8 cellular contexts compared by ENCODE assay signal in genomic region chr11:65180877-65181568, GRCh38. TPM values are rescaled to one million over a fixed set of nuclear protein-coding genes. Genes with fewer than 3 reads are reported as not detected.
A peak's percentile ranks its signal among the peaks of the same experiment; 100 is the strongest.
DNase-seq lines count a peak whose midpoint lies in the region; ATAC-seq and TF ChIP-seq lines count a peak whose summit lies in the region.

No MANE protein-coding gene starts in this region.

- peaks cover 26% of the 10 kb centered on the region for H3K4me1 ChIP-seq in muscle layer of colon (ENCODE audit: insufficient read depth, low read length)
- H3K4me1 ChIP-seq in subcutaneous abdominal adipose tissue (ENCODE audit: control insufficient read depth in 5 of 5, insufficient read depth in 5 of 5, low read length in 5 of 5) = peaks cover 0 to 28% (median 27%) of the 10 kb centered on the region in 5 donors

- H3K27me3 ChIP-seq in AG04450 (ENCODE audit: control insufficient read depth, insufficient read depth, low read length) = no peaks in the 10 kb centered on the region
- no peaks in the 10 kb centered on the region for H3K27me3 ChIP-seq in muscle layer of colon (ENCODE audit: control insufficient read depth in 1 of 2, insufficient read depth in 2 of 2, low read length in 2 of 2)
- H3K27me3 ChIP-seq in subcutaneous abdominal adipose tissue (ENCODE audit: control insufficient read depth in 5 of 5, insufficient read depth in 4 of 5, low read length in 5 of 5) = no peaks in the 10 kb centered on the region

- H3K27ac ChIP-seq in AG04450 (ENCODE audit: low read depth, low read length) = peak overlapping the region; percentile 31
- H3K27ac ChIP-seq in muscle layer of colon (ENCODE audit: low read depth, low read length) = peak overlapping the region; percentile 62
- peak overlapping the region; percentile 57 for H3K27ac ChIP-seq in subcutaneous abdominal adipose tissue (ENCODE audit: low read depth, low read length)

- H3K36me3 ChIP-seq in muscle layer of colon (ENCODE audit: insufficient read depth, low read length) (peaks cover 6% of the 10 kb centered on the region), subcutaneous abdominal adipose tissue (ENCODE audit: control insufficient read depth in 5 of 5, insufficient read depth in 5 of 5, low read length in 5 of 5) (peaks cover 0 to 22% (median 9%) of the 10 kb centered on the region in 5 donors)

- CTCF ChIA-PET in AG04450 (lab: Charles Lee) = interaction anchor here (0.5 to 1.4 kb wide), 8 partner anchors 17 to 151 kb away, joined by 3 to 9 read pairs (median 4); no protein-coding TSS in a partner anchor

- ATAC-seq in GM19023 (IDR thresholded peaks at IDR 0.05; ENCODE audit: unreplicated experiment) (peak; percentile 60), HG03460 (IDR thresholded peaks at IDR 0.05; ENCODE audit: unreplicated experiment) (peak; percentile 53)

- H3K4me3 ChIP-seq in AG04450 (ENCODE audit: low read depth, low read length) (peak overlapping the region; percentile 88), epithelial cell of esophagus (ENCODE audit: low read length) (peak overlapping the region; percentile 95), muscle layer of colon (ENCODE audit: low read depth in 1 of 2, low read length in 2 of 2) (peak overlapping the region; percentile 74 to 95), subcutaneous abdominal adipose tissue (ENCODE audit: low read depth in 1 of 5, low read length in 5 of 5) (peak overlapping the region; percentile 55 to 93 (median 83))

- TF ChIP-seq CTCF in AG04450 (IDR thresholded peaks at IDR 0.05; ENCODE audit: low read depth, low read length) (peak; percentile 48), epithelial cell of esophagus (IDR thresholded peaks at IDR 0.05; ENCODE audit: insufficient read depth, low read depth, low read length, missing control alignments) (peak; percentile 49)

- POLR2A ChIA-PET in AG04450 (lab: Yijun Ruan, JAX) = interaction anchor here (0.6 to 2.3 kb wide), 4 partner anchors 46 to 316 kb away, joined by 3 to 10 read pairs (median 4); partner anchors contain the start of genes POLA2 and ZNHIT2

- H3K9me3 ChIP-seq in AG04450 (ENCODE audit: control insufficient read depth, insufficient read depth, low read length) = peaks cover 5% of the 10 kb centered on the region; the same call in 1 of the 2 replicates
- no peaks in the 10 kb centered on the region for H3K9me3 ChIP-seq in muscle layer of colon (ENCODE audit: low read length)
- no peaks in the 10 kb centered on the region for H3K9me3 ChIP-seq in subcutaneous abdominal adipose tissue (ENCODE audit: control insufficient read depth in 5 of 5, low read length in 5 of 5)

- DNase-seq in AG04450 (ENCODE audit: low read depth, low spot score) (peak; percentile 10), NCI-H82 treated with DMSO at 0.1 percent for 48 hours (lab: John Stamatoyannopoulos, UW; ENCODE audit: unreplicated experiment) (peak; percentile 28), epithelial cell of esophagus (ENCODE audit: low read depth) (peak; percentile 51)
- DNase-seq in activated CD8-positive, alpha-beta memory T cell treated with anti-CD3 and anti-CD28 coated beads, Interleukin-2, amount 50 U/mL, for 4 hours = peak; percentile 57

- no peak overlapping the region for H3K9ac ChIP-seq in muscle layer of colon (ENCODE audit: low read length)
- peak overlapping the region in 4 of 5 donors; percentile 40 to 66 (median 58) for H3K9ac ChIP-seq in subcutaneous abdominal adipose tissue (ENCODE audit: low read length in 5 of 5)

RNA-seq across cellular contexts. Expression of gene CAPN1, which starts 0.7 kb away (rescaled TPM):
- 84.1 and 123 TPM in 2 replicates for polyA plus RNA-seq in AG04450 (2011; rRNA removed)
- 105 and 131 TPM in 2 replicates for polyA minus RNA-seq in AG04450 (2011; rRNA and poly(A)+ RNA removed)

RNA-seq across cellular contexts. Expression of gene SPDYC, which starts 11.0 kb away (rescaled TPM):
- not detected in 2 replicates for polyA plus RNA-seq in AG04450 (2011; rRNA removed)
- polyA minus RNA-seq in AG04450 (2011; rRNA and poly(A)+ RNA removed) = not detected in 2 replicates

RNA-seq across cellular contexts. Expression of gene SYVN1, which starts 46.7 kb away (rescaled TPM):
- polyA plus RNA-seq in AG04450 (2011; rRNA removed) = 18.7 and 27.7 TPM in 2 replicates
- 37.7 and 51.5 TPM in 2 replicates for polyA minus RNA-seq in AG04450 (2011; rRNA and poly(A)+ RNA removed)

RNA-seq across cellular contexts. Expression of gene MRPL49, which starts 58.9 kb away (rescaled TPM):
- 54.2 and 55.7 TPM in 2 replicates for polyA plus RNA-seq in AG04450 (2011; rRNA removed)
- 30.5 and 32.4 TPM in 2 replicates for polyA minus RNA-seq in AG04450 (2011; rRNA and poly(A)+ RNA removed)

RNA-seq across cellular contexts. Expression of gene FAU, which starts 59.1 kb away (rescaled TPM):
- 426 and 504 TPM in 2 replicates for polyA plus RNA-seq in AG04450 (2011; rRNA removed)
- polyA minus RNA-seq in AG04450 (2011; rRNA and poly(A)+ RNA removed) = 136 and 146 TPM in 2 replicates

Comparison
In these comparisons a context has a peak if more than half of its experiments do, and no peak if none do; other contexts are left out.
1. Peak in every context shown above with its lines: DNase-seq, ATAC-seq, H3K4me3 ChIP-seq and H3K27ac ChIP-seq.